Comparison of ENCODE assay signal across 1 cellular context in genomic region chr1:156108057-156108456, GRCh38.
TF ChIP-seq lines count a peak whose summit lies in the region.

No MANE protein-coding gene starts in this region.

TF ChIP-seq in H1, 55 proteins besides CTCF, POLR2A, EP300 and RAD21:
- no peak for TF ChIP-seq ATF2 (IDR thresholded peaks at IDR 0.05; ENCODE audit: low read length)
- no peak for TF ChIP-seq TEAD4 (IDR thresholded peaks at IDR 0.05; ENCODE audit: low read depth, low read length)
- no peak for TF ChIP-seq CBX8 (IDR thresholded peaks at IDR 0.05; ENCODE audit: borderline replicate concordance, low read depth, low read length)
- no peak for TF ChIP-seq TBP (IDR thresholded peaks at IDR 0.05; ENCODE audit: low read depth, low read length)
- TF ChIP-seq CHD1 (IDR thresholded peaks at IDR 0.05; ENCODE audit: low read depth, low read length) = no peak
- no peak for TF ChIP-seq ASH2L (IDR thresholded peaks at IDR 0.05; ENCODE audit: low read length)
- TF ChIP-seq, protein P1, sequence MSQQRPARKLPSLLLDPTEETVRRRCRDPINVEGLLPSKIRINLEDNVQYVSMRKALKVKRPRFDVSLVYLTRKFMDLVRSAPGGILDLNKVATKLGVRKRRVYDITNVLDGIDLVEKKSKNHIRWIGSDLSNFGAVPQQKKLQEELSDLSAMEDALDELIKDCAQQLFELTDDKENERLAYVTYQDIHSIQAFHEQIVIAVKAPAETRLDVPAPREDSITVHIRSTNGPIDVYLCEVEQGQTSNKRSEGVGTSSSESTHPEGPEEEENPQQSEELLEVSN (IDR thresholded peaks at IDR 0.05) = no peak
- no peak for TF ChIP-seq PHF8 (conservative IDR thresholded peaks at IDR 0.05; ENCODE audit: low read depth, low read length)
- TF ChIP-seq GABPA (IDR thresholded peaks at IDR 0.05; ENCODE audit: borderline replicate concordance, insufficient read depth, low read length) = no peak
- no peak for TF ChIP-seq POU5F1 (IDR thresholded peaks at IDR 0.05; ENCODE audit: low read depth, low read length)
- no peak for TF ChIP-seq SAP30 (IDR thresholded peaks at IDR 0.05; ENCODE audit: insufficient read depth, insufficient replicate concordance, low read length)
